9 cellular contexts compared by ENCODE assay signal in genomic region chr10:133159950-133160812, GRCh38. TPM values are rescaled to one million over a fixed set of nuclear protein-coding genes. Genes with fewer than 3 reads are reported as not detected.
DNase-seq lines count a peak whose midpoint lies in the region; ATAC-seq and TF ChIP-seq lines count a peak whose summit lies in the region.
"Had no signal": no experiment of that assay in that cellular context is flagged by ENCODE, and none has a peak within 500 bp of the region (broad histone marks: within the 10 kb centered on the region; RNA-seq: fewer than 3 reads in every experiment).

KNDC1 (plus strand) TSS chr10:133160219; CDS start chr10:133160468, 249 bp downstream.

- H3K9me3 Mint-ChIP-seq in CD14-positive monocyte, result peaks cover 0 to 3% (median 0%) of the 10 kb centered on the region in 7 donors

- no peak for TF ChIP-seq RAD21 in IMR-90 (IDR thresholded peaks at IDR 0.05; ENCODE audit: low read length)

- H3K27me3 ChIP-seq in IMR-90 (ENCODE audit: control insufficient read depth, insufficient read depth, low read length) (no peaks in the 10 kb centered on the region; the same call in 1 of the 2 replicates), right lobe of liver (no peaks in the 10 kb centered on the region), tibial nerve (peaks cover 0 to 57% of the 10 kb centered on the region in 2 donors), MM.1S (replicated peaks; ENCODE audit: insufficient read depth, low read length) (peaks cover 25% of the 10 kb centered on the region)

- H3K14ac ChIP-seq in IMR-90 (replicated peaks; ENCODE audit: low read depth, low read length), result no peak within 1 kb of the TSS

- no peak within 1 kb of the TSS for H2BK15ac ChIP-seq in IMR-90 (ENCODE audit: low read depth, low read length)

- peak within 1 kb of the TSS; percentile 81 for H3K4me2 ChIP-seq in IMR-90 (ENCODE audit: low read depth, low read length)
- H3K4me2 ChIP-seq in MM.1S (ENCODE audit: low read depth, low read length), result no peak within 1 kb of the TSS

- peak; percentile 32 for DNase-seq in CD14-positive monocyte (ENCODE audit: low spot score)
- peak; percentile 17 for DNase-seq in IMR-90
- peak; percentile 47 to 50 (median 47) for DNase-seq in right lobe of liver
- no peak for DNase-seq in tibial nerve (ENCODE audit: low spot score in 2 of 2)
- no peak for DNase-seq in MM.1S
- DNase-seq in NCI-H526 treated with DMSO at 0.1 percent for 48 hours (lab: John Stamatoyannopoulos, UW), result no peak
- no peak for DNase-seq in stimulated activated CD4-positive, alpha-beta T cell treated with anti-CD3 and anti-CD28 coated beads, Interleukin-12 subunit alpha, Interleukin-12 subunit beta, amount 100 ng/mL, for 4 hours

- H3K4ac ChIP-seq in IMR-90 (ENCODE audit: low read depth, low read length), result no peak within 1 kb of the TSS

- TF ChIP-seq POLR2A in IMR-90 (IDR thresholded peaks at IDR 0.05; ENCODE audit: low read depth, low read length), result no peak
- TF ChIP-seq POLR2A in right lobe of liver (IDR thresholded peaks at IDR 0.05), result no peak
- no peak for TF ChIP-seq POLR2A in tibial nerve (IDR thresholded peaks at IDR 0.05)

- peak within 1 kb of the TSS; percentile 73 for H3K9ac ChIP-seq in IMR-90 (ENCODE audit: low read depth, low read length)
- no peak within 1 kb of the TSS for H3K9ac ChIP-seq in MM.1S (ENCODE audit: low read length)

- H3K23ac ChIP-seq in IMR-90 (ENCODE audit: low read depth, low read length), result no peak within 1 kb of the TSS

- H3F3A ChIP-seq in MM.1S (ENCODE audit: insufficient read depth, low read length), result no peaks in the 10 kb centered on the region

- CTCF ChIA-PET in IMR-90 (lab: Yijun Ruan, JAX), result no interaction called here

- dilution Hi-C loops in IMR-90 (cut with HindIII; ENCODE audit: low sequenced_read_pairs, unreplicated experiment), result no loop called here

- H2AK9ac ChIP-seq in IMR-90 (replicated peaks; ENCODE audit: low read depth, low read length, poor library complexity), result peak within 1 kb of the TSS; percentile 37

- H3K27ac ChIP-seq in IMR-90 (ENCODE audit: insufficient read depth, low read length) (no peak within 1 kb of the TSS; the same call in 1 of the 2 replicates), cingulate gyrus (ENCODE audit: low read depth, low read length) (peak within 1 kb of the TSS; percentile 39), right lobe of liver (no peak within 1 kb of the TSS), tibial nerve (peak within 1 kb of the TSS in 1 of 4 donors; percentile 67), MM.1S (ENCODE audit: low read length) (no peak within 1 kb of the TSS)
- H3K27ac ChIP-seq: epithelial cell of prostate had no signal

- H3K4me3 Mint-ChIP-seq in CD14-positive monocyte, result peak within 1 kb of the TSS; percentile 16 to 72

- no peaks in the 10 kb centered on the region for H3K9me2 ChIP-seq in MM.1S (replicated peaks; ENCODE audit: insufficient read depth, low read length)

- no peak within 1 kb of the TSS for H2AK5ac ChIP-seq in IMR-90 (ENCODE audit: low read depth, low read length)

- no peaks in the 10 kb centered on the region for H3K9me1 ChIP-seq in IMR-90 (ENCODE audit: insufficient read depth, low read length)

- in situ Hi-C loops in IMR-90 (cut with MboI; ENCODE audit: low sequenced_read_pairs), result no loop called here

- H4K20me1 ChIP-seq in IMR-90 (ENCODE audit: insufficient read depth, low read length) (no peaks in the 10 kb centered on the region), MM.1S (ENCODE audit: insufficient read depth, low read length) (no peaks in the 10 kb centered on the region)

- intact Hi-C loops in CD14-positive monocyte (cut with micrococcal nuclease), result no loop called here
- intact Hi-C loops in IMR-90 (cut with micrococcal nuclease), result loop anchor here (2.0 kb wide), 1 partner anchor 149 kb away; the partner anchor contains the start of genes TUBGCP2 and ZNF511
- intact Hi-C loops in right lobe of liver (cut with DNase I), result no loop called here

- no peaks in the 10 kb centered on the region for H3K4me1 Mint-ChIP-seq in CD14-positive monocyte

- ATAC-seq in IMR-90 (ENCODE audit: low read depth), result peak; percentile 85
- ATAC-seq in right lobe of liver, result peak; percentile 15 to 55 (median 35)

- no peak for TF ChIP-seq EP300 in tibial nerve (IDR thresholded peaks at IDR 0.05)

- no peak within 1 kb of the TSS for H4K91ac ChIP-seq in IMR-90 (ENCODE audit: insufficient read depth, low read depth, low read length)

- no peaks in the 10 kb centered on the region for H3K79me1 ChIP-seq in IMR-90 (ENCODE audit: low read depth in 1 of 2, low read length in 2 of 2)

- no peaks in the 10 kb centered on the region for H3K36me3 Mint-ChIP-seq in CD14-positive monocyte

- no peak for TF ChIP-seq CTCF in CD14-positive monocyte (IDR thresholded peaks at IDR 0.05)
- no peak for TF ChIP-seq CTCF in IMR-90 (conservative IDR thresholded peaks at IDR 0.05; ENCODE audit: low read depth, low read length)
- no peak for TF ChIP-seq CTCF in right lobe of liver (IDR thresholded peaks at IDR 0.05)
- TF ChIP-seq CTCF in tibial nerve (IDR thresholded peaks at IDR 0.05), result no peak
- TF ChIP-seq CTCF in MM.1S (IDR thresholded peaks at IDR 0.05; ENCODE audit: low read length), result no peak

- H3K79me2 ChIP-seq in MM.1S (ENCODE audit: low read length), result no peaks in the 10 kb centered on the region

- POLR2A ChIA-PET in IMR-90 (lab: Charles Lee; ENCODE audit: unreplicated experiment), result no interaction called here

- H3K4me3 ChIP-seq in IMR-90 (ENCODE audit: insufficient read depth, low read depth, low read length) (peak within 1 kb of the TSS; percentile 76), right lobe of liver (peak within 1 kb of the TSS; percentile 40 to 57 (median 47)), tibial nerve (peak within 1 kb of the TSS; percentile 28 to 59 (median 46)), MM.1S (ENCODE audit: low read length) (no peak within 1 kb of the TSS)

- no peak within 1 kb of the TSS for H4K8ac ChIP-seq in IMR-90 (ENCODE audit: low read depth in 2 of 2, low read length in 2 of 2)

- no peak within 1 kb of the TSS for H2BK20ac ChIP-seq in IMR-90 (ENCODE audit: low read depth, low read length)

- no peak within 1 kb of the TSS; the same call in 1 of the 2 replicates for H3K56ac ChIP-seq in IMR-90 (ENCODE audit: extremely low read depth, insufficient read depth, low read length)

- H3K27ac Mint-ChIP-seq in CD14-positive monocyte, result no peak within 1 kb of the TSS

- H3K4me1 ChIP-seq in IMR-90 (ENCODE audit: control insufficient read depth, insufficient read depth, low read length) (peaks cover 15% of the 10 kb centered on the region; the same call in 1 of the 2 replicates), right lobe of liver (peaks cover 0 to 34% (median 11%) of the 10 kb centered on the region in 4 donors), tibial nerve (peaks cover 0 to 25% (median 9%) of the 10 kb centered on the region in 4 donors), MM.1S (ENCODE audit: low read length) (no peaks in the 10 kb centered on the region)

- H3K27me3 Mint-ChIP-seq in CD14-positive monocyte (ENCODE audit: low read depth in 3 of 3), result peaks cover 25 to 53% (median 41%) of the 10 kb centered on the region in 3 donors

- H2BK5ac ChIP-seq in IMR-90 (ENCODE audit: low read depth, low read length, poor library complexity, severe bottlenecking), result no peak within 1 kb of the TSS

- H3K9me3 ChIP-seq in IMR-90 (ENCODE audit: control insufficient read depth, insufficient read depth, low read length), result no peaks in the 10 kb centered on the region
- no peaks in the 10 kb centered on the region for H3K9me3 ChIP-seq in right lobe of liver
- H3K9me3 ChIP-seq in tibial nerve, result peaks cover 0 to 4% (median 0%) of the 10 kb centered on the region in 4 donors
- H3K9me3 ChIP-seq in MM.1S (replicated peaks; ENCODE audit: insufficient read depth, low read length), result no peaks in the 10 kb centered on the region

- H2AFZ ChIP-seq in IMR-90 (replicated peaks; ENCODE audit: low read length, poor library complexity) (peak within 1 kb of the TSS; percentile 87), MM.1S (ENCODE audit: low read length) (no peak within 1 kb of the TSS)

- no peak within 1 kb of the TSS for H4K5ac ChIP-seq in IMR-90 (ENCODE audit: low read depth, low read length)

- BruUV-seq in IMR-90 (replicated peaks; lab: Mats Ljungman, UMichigan), result no TSS peak

- 3% methylated on average over 41 of the region's 108 CpGs; no CpG with 5 or more reads in 1 of the 2 experiments for WGBS in IMR-90 (ENCODE audit: extremely low coverage in 2 of 2, insufficient read length in 1 of 2), 2 experiments
- 2% methylated on average over 21 of the region's 108 CpGs for WGBS in right lobe of liver (ENCODE audit: insufficient coverage, low coverage, low lambda C conversion rate, missing lambda C conversion rate)
- WGBS in tibial nerve, 2 donors, result 0 to 1% methylated on average over 18 to 28 of the region's 108 CpGs

- H2BK120ac ChIP-seq in IMR-90 (ENCODE audit: low read depth, low read length), result no peak within 1 kb of the TSS

- H3K18ac ChIP-seq in IMR-90 (ENCODE audit: low read depth, low read length), result no peak within 1 kb of the TSS; the same call in 1 of the 2 replicates

- H3K36me3 ChIP-seq in IMR-90 (ENCODE audit: control insufficient read depth, insufficient read depth, low read length), result peaks cover 3% of the 10 kb centered on the region; the same call in 1 of the 2 replicates
- H3K36me3 ChIP-seq in right lobe of liver, result no peaks in the 10 kb centered on the region
- H3K36me3 ChIP-seq in tibial nerve, result no peaks in the 10 kb centered on the region
- no peaks in the 10 kb centered on the region for H3K36me3 ChIP-seq in MM.1S (replicated peaks; ENCODE audit: insufficient read depth, low read length)

TF ChIP-seq in IMR-90, 13 proteins besides CTCF, POLR2A, EP300 and RAD21 (continues in another document):
- TF ChIP-seq MAZ (IDR thresholded peaks at IDR 0.05; ENCODE audit: borderline replicate concordance, low read depth, low read length), result no peak
- TF ChIP-seq RCOR1 (IDR thresholded peaks at IDR 0.05; ENCODE audit: insufficient replicate concordance, low read length), result no peak
- no peak for TF ChIP-seq CEBPB (IDR thresholded peaks at IDR 0.05; ENCODE audit: low read depth, low read length)
- TF ChIP-seq BHLHE40 (IDR thresholded peaks at IDR 0.05; ENCODE audit: low read depth, low read length), result no peak
- no peak for TF ChIP-seq RFX5 (IDR thresholded peaks at IDR 0.05; ENCODE audit: low read depth, low read length)

RNA-seq across cellular contexts. Expression of gene KNDC1, which starts in this region (rescaled TPM):
- under 1 TPM in 1 of 2 donors, not detected in 1; 0.22 TPM for polyA plus RNA-seq in CD14-positive monocyte
- 0.18 and 0.56 TPM in 2 replicates for total RNA-seq in IMR-90 (2012; rRNA removed)
- polyA plus RNA-seq in IMR-90 (2012; rRNA removed), result 1.1 TPM in 2 replicates
- polyA plus RNA-seq in IMR-90 (2012; cell fraction: cytosol; rRNA removed), result 0.48 and 1.4 TPM in 2 replicates
- polyA plus RNA-seq in IMR-90 (2012; cell fraction: nucleus; rRNA removed; ENCODE audit: low replicate concordance), result 1.9 and 4.0 TPM in 2 replicates
- total RNA-seq in right lobe of liver, result 10 to 100 TPM in 2 of 6 experiments, 1 to 10 TPM in 3, under 1 TPM in 1; 0.54 to 11.6 (median 8.2) TPM
- 1 to 10 TPM; 3.7 to 5.9 (median 4.8) TPM for total RNA-seq in tibial nerve

Comparison
In these comparisons a context has a peak if more than half of its experiments do, and no peak if none do; other contexts are left out.
1. Peak in DNase-seq in CD14-positive monocyte; RNA of the gene not detected or under 1 TPM.
2. DNase-seq: peak in IMR-90 (single experiment) and right lobe of liver (3 of 3); none in tibial nerve (0 of 2), MM.1S (single experiment), NCI-H526 treated with DMSO at 0.1 percent for 48 hours (single experiment) and stimulated activated CD4-positive, alpha-beta T cell treated with anti-CD3 and anti-CD28 coated beads, Interleukin-12 subunit alpha, Interleukin-12 subunit beta, amount 100 ng/mL, for 4 hours (single experiment).